Comparison of ENCODE assay signal across 8 cellular contexts in the genomic region with DNA sequence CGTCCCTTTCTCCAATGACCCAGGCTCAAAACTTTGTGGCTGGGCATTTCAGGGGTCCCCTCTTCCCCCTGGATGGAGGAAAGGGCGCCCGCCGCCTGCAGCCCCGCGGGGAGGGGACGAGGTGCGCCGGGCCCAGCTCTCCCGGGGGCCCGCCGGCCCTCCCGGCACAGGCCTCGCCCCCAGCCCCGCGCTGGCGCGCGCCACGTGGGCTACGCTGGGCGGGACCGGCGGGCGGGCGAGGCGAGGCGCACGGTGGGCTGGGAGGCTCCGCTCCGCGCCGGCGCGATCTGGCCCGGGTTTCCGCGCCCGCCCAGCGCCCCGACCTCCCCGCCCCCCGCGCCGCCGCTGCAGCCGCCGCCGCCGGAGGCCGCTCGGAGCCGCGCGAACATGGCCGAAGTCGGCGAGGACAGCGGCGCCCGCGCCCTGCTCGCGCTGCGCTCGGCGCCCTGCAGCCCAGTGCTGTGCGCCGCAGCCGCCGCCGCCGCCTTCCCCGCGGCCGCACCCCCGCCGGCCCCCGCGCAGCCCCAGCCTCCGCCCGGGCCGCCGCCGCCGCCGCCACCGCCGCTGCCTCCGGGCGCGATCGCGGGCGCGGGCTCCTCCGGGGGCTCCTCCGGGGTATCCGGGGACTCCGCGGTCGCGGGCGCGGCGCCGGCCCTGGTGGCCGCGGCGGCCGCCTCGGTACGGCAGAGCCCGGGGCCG. TPM values are rescaled to one million over a fixed set of nuclear protein-coding genes. Genes with fewer than 3 reads are reported as not detected.
DNase-seq lines count a peak whose midpoint lies in the region; ATAC-seq and TF ChIP-seq lines count a peak whose summit lies in the region.

A gene (plus strand): TSS at position 374 of the 699 bp plus-strand sequence. CDS start 14 bp downstream, at position 388.

- H3K36me3 Mint-ChIP-seq in CD14-positive monocyte: peaks cover 4 to 17% of the 10 kb centered on the region in 2 donors

- TF ChIP-seq CTCF in CD14-positive monocyte (IDR thresholded peaks at IDR 0.05) (no peak), OCI-LY1 (IDR thresholded peaks at IDR 0.05; ENCODE audit: low read length) (no peak), epithelial cell of proximal tubule (conservative IDR thresholded peaks at IDR 0.05; ENCODE audit: low read depth, low read length) (no peak)

- peak within 1 kb of the TSS; percentile 86 to 87 for H3K4me3 Mint-ChIP-seq in CD14-positive monocyte

- H3K27me3 Mint-ChIP-seq in CD14-positive monocyte (ENCODE audit: low read depth in 3 of 3): peaks cover 0 to 4% (median 0%) of the 10 kb centered on the region in 3 donors

- H4K20me1 ChIP-seq in OCI-LY1 (ENCODE audit: insufficient read depth, low read length): no peaks in the 10 kb centered on the region

- peaks cover 0 to 7% (median 4%) of the 10 kb centered on the region in 7 donors for H3K9me3 Mint-ChIP-seq in CD14-positive monocyte

- H3K27ac Mint-ChIP-seq in CD14-positive monocyte: peak within 1 kb of the TSS; percentile 82 to 97 (median 91)

- peaks cover 42% of the 10 kb centered on the region for H3K79me2 ChIP-seq in OCI-LY1 (ENCODE audit: insufficient read depth, low read length)

- peak within 1 kb of the TSS; percentile 90 for H3K4me3 ChIP-seq in OCI-LY1 (ENCODE audit: low read depth, low read length, poor library complexity, severe bottlenecking)
- peak within 1 kb of the TSS; percentile 96 for H3K4me3 ChIP-seq in epithelial cell of proximal tubule (ENCODE audit: low read depth, low read length)
- peak within 1 kb of the TSS; percentile 72 to 86 for H3K4me3 ChIP-seq in mucosa of rectum (ENCODE audit: low read length in 2 of 2)

- no peaks in the 10 kb centered on the region for H3K9me2 ChIP-seq in OCI-LY1 (ENCODE audit: low read depth, low read length)

- no peaks in the 10 kb centered on the region for H3F3A ChIP-seq in OCI-LY1 (ENCODE audit: insufficient read depth, low read length)

- peak; percentile 71 for ATAC-seq in GM19328 (IDR thresholded peaks at IDR 0.05; ENCODE audit: unreplicated experiment)
- ATAC-seq in HG03469 (IDR thresholded peaks at IDR 0.05; ENCODE audit: unreplicated experiment): peak; percentile 41

- peaks cover 38% of the 10 kb centered on the region for H3K4me1 Mint-ChIP-seq in CD14-positive monocyte

- H3K27ac ChIP-seq in OCI-LY1 (ENCODE audit: low read depth, low read length, poor library complexity, severe bottlenecking): peak within 1 kb of the TSS; percentile 62
- peak within 1 kb of the TSS; percentile 92 to 93 for H3K27ac ChIP-seq in mucosa of rectum (ENCODE audit: low read depth in 2 of 2, low read length in 2 of 2)

- intact Hi-C loops in CD14-positive monocyte (cut with micrococcal nuclease): loop anchor here (1.0 to 5.0 kb wide), 4 partner anchors 41 to 70 kb away; no protein-coding TSS in a partner anchor

- peak within 1 kb of the TSS; percentile 83 for H3K4me2 ChIP-seq in OCI-LY1 (ENCODE audit: low read length)

- H3K9ac ChIP-seq in OCI-LY1 (ENCODE audit: low read length) (peak within 1 kb of the TSS; percentile 91), mucosa of rectum (ENCODE audit: low read depth in 1 of 2, low read length in 2 of 2) (peak within 1 kb of the TSS; percentile 88 to 90)

- peak within 1 kb of the TSS; percentile 96 for H2AFZ ChIP-seq in OCI-LY1 (ENCODE audit: low read length)

- DNase-seq in CD14-positive monocyte (ENCODE audit: low spot score) (peak; percentile 60), activated T-cell treated with anti-CD3 and anti-CD28 coated beads for 4 hours (peak; percentile 77), epithelial cell of proximal tubule (ENCODE audit: low read depth) (no peak)
- DNase-seq in stimulated activated CD8-positive, alpha-beta memory T cell treated with anti-CD3 and anti-CD28 coated beads, Interleukin-4, amount 100 ng/mL, for 48 hours: peak; percentile 87

- H3K36me3 ChIP-seq in OCI-LY1 (ENCODE audit: insufficient read depth, low read length) (peaks cover 9% of the 10 kb centered on the region; the same call in 1 of the 2 replicates), mucosa of rectum (ENCODE audit: control insufficient read depth in 2 of 2, insufficient read depth in 2 of 2, low read length in 2 of 2) (peaks cover 0 to 6% of the 10 kb centered on the region in 2 donors)

- H3K27me3 ChIP-seq in OCI-LY1 (ENCODE audit: insufficient read depth, low read length) (no peaks in the 10 kb centered on the region), mucosa of rectum (ENCODE audit: control insufficient read depth in 2 of 2, insufficient read depth in 2 of 2, low read length in 2 of 2) (no peaks in the 10 kb centered on the region)

- no peaks in the 10 kb centered on the region for H3K9me3 ChIP-seq in OCI-LY1 (ENCODE audit: low read length)
- no peaks in the 10 kb centered on the region for H3K9me3 ChIP-seq in mucosa of rectum (ENCODE audit: control insufficient read depth in 2 of 2, low read length in 2 of 2)

- H3K4me1 ChIP-seq in OCI-LY1 (ENCODE audit: insufficient read depth, low read length, severe bottlenecking) (peaks cover 27% of the 10 kb centered on the region), mucosa of rectum (ENCODE audit: control insufficient read depth in 2 of 2, insufficient read depth in 2 of 2, low read length in 2 of 2) (peaks cover 14 to 20% of the 10 kb centered on the region in 2 donors)

RNA-seq across cellular contexts. Expression of the gene that starts here (rescaled TPM):
- under 1 TPM; 0.33 to 0.76 TPM for polyA plus RNA-seq in CD14-positive monocyte
- 24.4 and 30.4 TPM in 2 replicates for total RNA-seq in epithelial cell of proximal tubule

Comparison
In these comparisons a context has a peak if more than half of its experiments do, and no peak if none do; other contexts are left out.
1. Peak in DNase-seq in CD14-positive monocyte; RNA of the gene not detected or under 1 TPM.